In the genomic region with DNA sequence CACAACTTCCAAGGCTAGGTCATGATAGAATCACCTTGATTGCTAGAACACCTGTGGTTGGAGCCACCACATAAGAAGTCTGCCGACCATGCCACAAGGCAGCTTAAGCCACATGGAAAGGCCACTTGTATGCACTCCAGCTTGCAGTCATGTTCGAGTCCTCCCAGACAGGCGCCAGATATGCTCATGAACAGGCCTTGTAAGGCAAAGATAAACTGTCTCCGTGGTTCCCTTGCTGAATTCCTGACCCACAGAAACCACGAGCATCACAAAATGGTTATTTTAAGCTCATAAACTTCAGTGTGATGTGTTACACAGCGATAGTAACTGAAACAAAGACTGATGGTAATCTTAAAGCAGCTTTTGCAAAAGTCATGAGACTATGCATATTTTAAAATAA, we compare ENCODE assay signal across 22 cellular contexts.
DNase-seq lines count a peak whose midpoint lies in the region; ATAC-seq, FAIRE-seq and TF ChIP-seq lines count a peak whose summit lies in the region.
"Had no signal": no experiment of that assay in that cellular context is flagged by ENCODE, and none has a peak within 500 bp of the region (broad histone marks: within the 10 kb centered on the region; RNA-seq: fewer than 3 reads in every experiment).

No MANE protein-coding gene starts in this region.

- no peak for TF ChIP-seq CTCF in IMR-90 (conservative IDR thresholded peaks at IDR 0.05; ENCODE audit: low read depth, low read length)
- no peak for TF ChIP-seq CTCF in astrocyte (IDR thresholded peaks at IDR 0.05; ENCODE audit: insufficient read depth, low read depth, low read length)
- TF ChIP-seq CTCF in fibroblast of villous mesenchyme (IDR thresholded peaks at IDR 0.05; ENCODE audit: insufficient read depth, low read depth, low read length): no peak
- no peak for TF ChIP-seq CTCF in chondrocyte (IDR thresholded peaks at IDR 0.05)
- no peak for TF ChIP-seq CTCF in dorsolateral prefrontal cortex (IDR thresholded peaks at IDR 0.05 in 54 of 56, conservative IDR thresholded peaks at IDR 0.05 in 2 of 56; ENCODE audit: low read depth in 1 of 56, partially characterized antibody in 56 of 56)

- no peak overlapping the region for H3K27ac Mint-ChIP-seq in astrocyte (ENCODE audit: unreplicated experiment)
- H3K27ac Mint-ChIP-seq in chondrocyte (ENCODE audit: unreplicated experiment): no peak overlapping the region
- H3K27ac Mint-ChIP-seq: CD4-positive, alpha-beta T cell had no signal

- H3K9ac ChIP-seq in IMR-90 (ENCODE audit: low read depth, low read length) (no peak overlapping the region), astrocyte (ENCODE audit: low read length) (no peak overlapping the region), GM23248 (no peak overlapping the region)
- H3K9ac ChIP-seq: BLaER1 had no signal

- no peak for TF ChIP-seq POLR2A in IMR-90 (IDR thresholded peaks at IDR 0.05; ENCODE audit: low read depth, low read length)

- DNase-seq in IMR-90 (peak; percentile 32), astrocyte (ENCODE audit: low read depth) (peak; percentile 32), fibroblast of villous mesenchyme (ENCODE audit: low read depth) (peak; percentile 59), renal cortical epithelial cell (ENCODE audit: low read depth) (peak; percentile 2), chondrocyte (ENCODE audit: low spot score) (no peak), dorsolateral prefrontal cortex (no peak), GM23248 (no peak)
- DNase-seq: CD4-positive, alpha-beta T cell; COR-L47; DND-41; KBM-7; NCI-H1092 treated with DMSO at 0.1 percent for 48 hours; NCI-H146; NCI-H2029 treated with DMSO at 0.1 percent for 48 hours; NCI-H82; Right ventricle myocardium superior had no signal

- FAIRE-seq in astrocyte (lab: Jason Lieb, UNC): no peak
- FAIRE-seq: G401.6, GM12892, GM18507, H1 had no signal

- ATAC-seq in IMR-90 (ENCODE audit: low read depth) (no peak), HG03159 (IDR thresholded peaks at IDR 0.05; ENCODE audit: unreplicated experiment) (no peak)

- no peak overlapping the region for H3K14ac ChIP-seq in IMR-90 (replicated peaks; ENCODE audit: low read depth, low read length)

- H2AK5ac ChIP-seq in IMR-90 (ENCODE audit: low read depth, low read length): no peak overlapping the region

- H4K5ac ChIP-seq in IMR-90 (ENCODE audit: low read depth, low read length): no peak overlapping the region

- no peak overlapping the region for H2BK5ac ChIP-seq in IMR-90 (ENCODE audit: low read depth, low read length, poor library complexity, severe bottlenecking)

- no peak overlapping the region for H4K8ac ChIP-seq in IMR-90 (ENCODE audit: low read depth in 2 of 2, low read length in 2 of 2)

- no peak overlapping the region for H3K18ac ChIP-seq in IMR-90 (ENCODE audit: low read depth, low read length)

- no peak overlapping the region for H3K56ac ChIP-seq in IMR-90 (ENCODE audit: extremely low read depth, insufficient read depth, low read length)

- H3K4me1 ChIP-seq in IMR-90 (ENCODE audit: control insufficient read depth, insufficient read depth, low read length) (peaks cover 3% of the 10 kb centered on the region; the same call in 1 of the 2 replicates), astrocyte (ENCODE audit: insufficient read depth, low read length) (peaks cover 2% of the 10 kb centered on the region), GM23248 (ENCODE audit: insufficient read depth) (no peaks in the 10 kb centered on the region)
- H3K4me1 ChIP-seq: BLaER1 had no signal

- no peaks in the 10 kb centered on the region for H3K27me3 ChIP-seq in IMR-90 (ENCODE audit: control insufficient read depth, insufficient read depth, low read length)
- H3K27me3 ChIP-seq in astrocyte (ENCODE audit: insufficient read depth, low read length): peaks cover 2% of the 10 kb centered on the region
- peaks cover 0 to 4% (median 0%) of the 10 kb centered on the region in 45 donors for H3K27me3 ChIP-seq in dorsolateral prefrontal cortex
- no peaks in the 10 kb centered on the region for H3K27me3 ChIP-seq in GM23248 (replicated peaks; ENCODE audit: insufficient read depth)
- H3K27me3 ChIP-seq: BLaER1 had no signal

- no peaks in the 10 kb centered on the region for H3K79me1 ChIP-seq in IMR-90 (ENCODE audit: low read depth in 1 of 2, low read length in 2 of 2)

- BruUV-seq in IMR-90 (replicated peaks; lab: Mats Ljungman, UMichigan): no TSS peak

- no peak overlapping the region for H3K4me3 Mint-ChIP-seq in astrocyte (ENCODE audit: unreplicated experiment)
- H3K4me3 Mint-ChIP-seq in chondrocyte (ENCODE audit: unreplicated experiment): no peak overlapping the region
- H3K4me3 Mint-ChIP-seq: CD4-positive, alpha-beta T cell had no signal

- H3K4ac ChIP-seq in IMR-90 (ENCODE audit: low read depth, low read length): no peak overlapping the region

- no peaks in the 10 kb centered on the region for H3F3A ChIP-seq in GM23248 (ENCODE audit: insufficient read depth)

- no peak overlapping the region for H3K4me2 ChIP-seq in IMR-90 (ENCODE audit: low read depth, low read length)
- H3K4me2 ChIP-seq in astrocyte (ENCODE audit: low read length): no peak overlapping the region
- H3K4me2 ChIP-seq in GM23248 (ENCODE audit: unreplicated experiment): no peak overlapping the region
- H3K4me2 ChIP-seq: BLaER1 had no signal

- H3K27ac ChIP-seq in IMR-90 (ENCODE audit: insufficient read depth, low read length) (no peak overlapping the region), astrocyte (ENCODE audit: low read depth, low read length) (no peak overlapping the region), dorsolateral prefrontal cortex (no peak overlapping the region), GM23248 (no peak overlapping the region)
- H3K27ac ChIP-seq: BLaER1 had no signal

- no peak for TF ChIP-seq RAD21 in IMR-90 (IDR thresholded peaks at IDR 0.05; ENCODE audit: low read length)

- no peaks in the 10 kb centered on the region for H3K4me1 Mint-ChIP-seq in astrocyte (ENCODE audit: low read depth, unreplicated experiment)
- H3K4me1 Mint-ChIP-seq in chondrocyte (ENCODE audit: low read depth): peaks cover 43% of the 10 kb centered on the region

- no peak overlapping the region for H2BK15ac ChIP-seq in IMR-90 (ENCODE audit: low read depth, low read length)

- CTCF ChIA-PET in IMR-90 (lab: Yijun Ruan, JAX): no interaction called here

- H3K4me3 ChIP-seq in IMR-90 (ENCODE audit: insufficient read depth, low read depth, low read length) (no peak overlapping the region), astrocyte (ENCODE audit: insufficient read depth, low read depth, low read length) (no peak overlapping the region), fibroblast of villous mesenchyme (ENCODE audit: low read depth, low read length) (no peak overlapping the region), dorsolateral prefrontal cortex (no peak overlapping the region), GM23248 (no peak overlapping the region)
- H3K4me3 ChIP-seq: BLaER1 had no signal

- H3K9me3 ChIP-seq in IMR-90 (ENCODE audit: control insufficient read depth, insufficient read depth, low read length) (no peaks in the 10 kb centered on the region), astrocyte (ENCODE audit: insufficient read depth, low read depth, low read length) (no peaks in the 10 kb centered on the region), GM23248 (ENCODE audit: low read depth) (no peaks in the 10 kb centered on the region)
- H3K9me3 ChIP-seq: BLaER1 had no signal

- H3K23ac ChIP-seq in IMR-90 (ENCODE audit: low read depth, low read length): no peak overlapping the region

- WGBS in IMR-90 (ENCODE audit: extremely low coverage in 2 of 2, insufficient read length in 1 of 2), 2 experiments: no CpG with 5 or more reads among the region's 6 CpGs
- WGBS in GM23248 (ENCODE audit: low coverage in 1 of 2, low lambda C conversion rate in 2 of 2, missing lambda C conversion rate in 2 of 2), 2 experiments: 69 to 73% methylated on average over 6 of the region's 6 CpGs

- H2AFZ ChIP-seq in IMR-90 (replicated peaks; ENCODE audit: low read length, poor library complexity) (no peak overlapping the region), astrocyte (ENCODE audit: low read depth, low read length) (no peak overlapping the region), GM23248 (no peak overlapping the region)

- H2BK20ac ChIP-seq in IMR-90 (ENCODE audit: low read depth, low read length): no peak overlapping the region

- dilution Hi-C loops in IMR-90 (cut with HindIII; ENCODE audit: low sequenced_read_pairs, unreplicated experiment): no loop called here

- no peaks in the 10 kb centered on the region for H3K9me2 ChIP-seq in GM23248 (ENCODE audit: insufficient read depth)

- no peaks in the 10 kb centered on the region for H3K9me3 Mint-ChIP-seq in astrocyte (ENCODE audit: unreplicated experiment)
- peaks cover 11% of the 10 kb centered on the region for H3K9me3 Mint-ChIP-seq in chondrocyte (ENCODE audit: low read depth)
- H3K9me3 Mint-ChIP-seq: CD4-positive, alpha-beta T cell had no signal

- H3K36me3 ChIP-seq in IMR-90 (ENCODE audit: control insufficient read depth, insufficient read depth, low read length) (no peaks in the 10 kb centered on the region), astrocyte (ENCODE audit: insufficient read depth, low read length) (no peaks in the 10 kb centered on the region), GM23248 (ENCODE audit: low read depth) (no peaks in the 10 kb centered on the region)
- H3K36me3 ChIP-seq: BLaER1 had no signal

- intact Hi-C loops in IMR-90 (cut with micrococcal nuclease): no loop called here
- intact Hi-C loops in dorsolateral prefrontal cortex (cut with DNase I): no loop called here

- H4K20me1 ChIP-seq in IMR-90 (ENCODE audit: insufficient read depth, low read length) (no peaks in the 10 kb centered on the region), astrocyte (ENCODE audit: insufficient read depth, low read length) (no peaks in the 10 kb centered on the region), GM23248 (ENCODE audit: insufficient read depth) (no peaks in the 10 kb centered on the region)
- H4K20me1 ChIP-seq: BLaER1 had no signal

- H4K91ac ChIP-seq in IMR-90 (ENCODE audit: insufficient read depth, low read depth, low read length): no peak overlapping the region

- in situ Hi-C loops in IMR-90 (cut with MboI; ENCODE audit: low sequenced_read_pairs): no loop called here
- in situ Hi-C loops in GM23248 (cut with MboI): no loop called here

- POLR2A ChIA-PET in IMR-90 (lab: Charles Lee; ENCODE audit: unreplicated experiment): no interaction called here

- H2AK9ac ChIP-seq in IMR-90 (replicated peaks; ENCODE audit: low read depth, low read length, poor library complexity): no peak overlapping the region

- H3K79me2 ChIP-seq in astrocyte (ENCODE audit: insufficient read depth, low read length) (no peaks in the 10 kb centered on the region), GM23248 (ENCODE audit: insufficient read depth) (no peaks in the 10 kb centered on the region)

- no peak overlapping the region for H2BK120ac ChIP-seq in IMR-90 (ENCODE audit: low read depth, low read length)

- no peaks in the 10 kb centered on the region for H3K27me3 Mint-ChIP-seq in astrocyte (ENCODE audit: low read depth, unreplicated experiment)
- no peaks in the 10 kb centered on the region for H3K27me3 Mint-ChIP-seq in chondrocyte (ENCODE audit: low read depth)

- H3K36me3 Mint-ChIP-seq in astrocyte (ENCODE audit: low read depth, unreplicated experiment): no peaks in the 10 kb centered on the region
- H3K36me3 Mint-ChIP-seq in chondrocyte (ENCODE audit: low read depth): no peaks in the 10 kb centered on the region

- H3K9me1 ChIP-seq in IMR-90 (ENCODE audit: insufficient read depth, low read length): no peaks in the 10 kb centered on the region

Comparison
In these comparisons a context has a peak if more than half of its experiments do, and no peak if none do; other contexts are left out.
1. DNase-seq: peak in IMR-90 (single experiment), astrocyte (single experiment), fibroblast of villous mesenchyme (single experiment) and renal cortical epithelial cell (single experiment); none in chondrocyte (single experiment), dorsolateral prefrontal cortex (0 of 10) and GM23248 (single experiment).